10 cellular contexts compared by ENCODE assay signal in the genomic region with DNA sequence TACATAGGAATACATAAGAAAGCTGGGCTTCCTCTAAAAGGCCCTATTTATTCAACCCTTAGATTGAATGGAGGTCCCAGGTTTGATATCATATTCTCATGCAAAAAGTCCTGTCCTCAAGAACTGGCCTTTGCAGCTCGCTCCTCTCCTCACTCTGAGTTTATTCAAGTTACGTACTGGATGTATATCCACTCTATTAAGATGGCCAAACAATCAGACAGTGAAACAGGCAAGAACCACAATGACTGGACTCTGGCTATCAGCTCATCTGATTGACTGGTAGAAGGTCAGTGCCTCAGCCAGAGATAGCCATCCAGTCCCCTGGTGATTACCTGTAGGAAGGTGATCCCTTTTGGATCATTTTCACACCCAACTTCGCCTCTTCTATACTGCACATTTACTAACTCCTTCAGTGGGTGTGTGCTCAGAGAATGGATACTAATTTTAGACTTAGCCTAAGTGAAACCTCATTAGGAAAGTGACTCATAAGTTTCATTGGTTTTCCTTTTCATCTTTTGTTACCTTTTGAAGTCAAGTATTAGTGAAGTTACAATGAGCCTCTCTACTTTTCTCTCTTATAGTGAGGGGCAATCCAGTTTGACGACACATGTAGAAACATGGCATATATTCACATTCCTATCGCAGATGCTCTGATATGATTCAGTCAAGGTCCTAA.
A peak's percentile ranks its signal among the peaks of the same experiment; 100 is the strongest.
DNase-seq lines count a peak whose midpoint lies in the region; ATAC-seq and TF ChIP-seq lines count a peak whose summit lies in the region.
"Had no signal": no experiment of that assay in that cellular context is flagged by ENCODE, and none has a peak within 500 bp of the region (broad histone marks: within the 10 kb centered on the region; RNA-seq: fewer than 3 reads in every experiment).

No MANE protein-coding gene starts in this region.

- H3K9me3 Mint-ChIP-seq in effector memory CD8-positive, alpha-beta T cell = peaks cover 2 to 14% of the 10 kb centered on the region in 2 donors

- peaks cover 0 to 37% (median 0%) of the 10 kb centered on the region in 9 donors for H3K36me3 ChIP-seq in heart left ventricle
- H3K36me3 ChIP-seq in effector memory CD4-positive, alpha-beta T cell (ENCODE audit: control insufficient read depth, insufficient read depth, low read length) = no peaks in the 10 kb centered on the region
- H3K36me3 ChIP-seq: ovary had no signal

- intact Hi-C loops in heart left ventricle (cut with DNase I) = loop anchor here in 1 of 10 donors (10.0 kb wide), 1 partner anchor 91 kb away; no protein-coding TSS in a partner anchor
- intact Hi-C loops in cardiac septum (cut with DNase I) = no loop called here

- peaks cover 51% of the 10 kb centered on the region for H3K27me3 Mint-ChIP-seq in T-helper 17 cell
- peaks cover 0 to 8% of the 10 kb centered on the region in 2 donors for H3K27me3 Mint-ChIP-seq in effector memory CD8-positive, alpha-beta T cell

- H3K4me1 ChIP-seq in heart left ventricle = peaks cover 0 to 48% (median 9%) of the 10 kb centered on the region in 12 donors
- no peaks in the 10 kb centered on the region for H3K4me1 ChIP-seq in effector memory CD4-positive, alpha-beta T cell (ENCODE audit: control insufficient read depth, insufficient read depth, low read length, poor library complexity, severe bottlenecking)

- H3K4me3 ChIP-seq in heart left ventricle = no peak overlapping the region
- no peak overlapping the region for H3K4me3 ChIP-seq in effector memory CD4-positive, alpha-beta T cell (ENCODE audit: insufficient read depth, low read depth, low read length, poor library complexity, severe bottlenecking)
- H3K4me3 ChIP-seq: ovary had no signal

- H3K9me3 ChIP-seq in heart left ventricle (no peaks in the 10 kb centered on the region), T-helper 17 cell (ENCODE audit: control insufficient read depth, low read length, poor library complexity, severe bottlenecking) (no peaks in the 10 kb centered on the region)
- H3K9me3 ChIP-seq in effector memory CD4-positive, alpha-beta T cell (ENCODE audit: control insufficient read depth, low read length) = no peaks in the 10 kb centered on the region
- H3K9me3 ChIP-seq: ovary had no signal

- H3K27me3 ChIP-seq in heart left ventricle = no peaks in the 10 kb centered on the region
- H3K27me3 ChIP-seq in effector memory CD4-positive, alpha-beta T cell (replicated peaks; ENCODE audit: control insufficient read depth, insufficient read depth, low read length, poor library complexity, severe bottlenecking) = no peaks in the 10 kb centered on the region
- H3K27me3 ChIP-seq: ovary had no signal

- ATAC-seq in heart left ventricle (peak in 3 of 4 donors; percentile 7 to 37 (median 28)), HG02571 (IDR thresholded peaks at IDR 0.05; ENCODE audit: unreplicated experiment) (peak; percentile 83), HG03460 (IDR thresholded peaks at IDR 0.05; ENCODE audit: unreplicated experiment) (peak; percentile 92), T-helper 17 cell (no peak)
- ATAC-seq in effector memory CD8-positive, alpha-beta T cell (replicated peaks) = no peak

- no peak for DNase-seq in heart left ventricle
- no peak for DNase-seq in cardiac septum (ENCODE audit: low spot score)
- DNase-seq in ecto neural progenitor cell (ENCODE audit: low spot score) = no peak
- DNase-seq in T-helper 17 cell = no peak
- no peak for DNase-seq in effector memory CD4-positive, alpha-beta T cell
- DNase-seq in effector memory CD8-positive, alpha-beta T cell = no peak
- DNase-seq: ovary had no signal

- TF ChIP-seq CTCF in heart left ventricle (IDR thresholded peaks at IDR 0.05) = no peak

- H3K27ac ChIP-seq in heart left ventricle = peak overlapping the region in 4 of 12 donors; percentile 20 to 56 (median 37)
- H3K27ac ChIP-seq in effector memory CD4-positive, alpha-beta T cell (ENCODE audit: insufficient read depth, low read length, poor library complexity, severe bottlenecking) = no peak overlapping the region
- H3K27ac ChIP-seq: ovary, VCaP had no signal

- H3K27ac Mint-ChIP-seq in T-helper 17 cell = no peak overlapping the region
- H3K27ac Mint-ChIP-seq in effector memory CD8-positive, alpha-beta T cell = no peak overlapping the region

- TF ChIP-seq POLR2A in heart left ventricle (IDR thresholded peaks at IDR 0.05) = no peak

- H3K36me3 Mint-ChIP-seq in T-helper 17 cell (ENCODE audit: low read depth) = no peaks in the 10 kb centered on the region
- H3K36me3 Mint-ChIP-seq in effector memory CD8-positive, alpha-beta T cell (ENCODE audit: insufficient read depth) = no peaks in the 10 kb centered on the region

- WGBS in heart left ventricle, 4 donors = 87 to 92% (median 89%) methylated on average over 5 of the region's 5 CpGs

- no peak overlapping the region for H3K4me3 Mint-ChIP-seq in T-helper 17 cell
- no peak overlapping the region for H3K4me3 Mint-ChIP-seq in effector memory CD8-positive, alpha-beta T cell

- peaks cover 5% of the 10 kb centered on the region for H3K4me1 Mint-ChIP-seq in T-helper 17 cell
- peaks cover 0 to 3% of the 10 kb centered on the region in 2 donors for H3K4me1 Mint-ChIP-seq in effector memory CD8-positive, alpha-beta T cell (ENCODE audit: low read depth in 2 of 2)

Comparison
In these comparisons a context has a peak if more than half of its experiments do, and no peak if none do; other contexts are left out.
1. ATAC-seq: peak in heart left ventricle (3 of 4), HG02571 (single experiment) and HG03460 (single experiment); none in T-helper 17 cell (single experiment) and effector memory CD8-positive, alpha-beta T cell (single experiment).